8 cellular contexts compared by ENCODE assay signal in the genomic region with DNA sequence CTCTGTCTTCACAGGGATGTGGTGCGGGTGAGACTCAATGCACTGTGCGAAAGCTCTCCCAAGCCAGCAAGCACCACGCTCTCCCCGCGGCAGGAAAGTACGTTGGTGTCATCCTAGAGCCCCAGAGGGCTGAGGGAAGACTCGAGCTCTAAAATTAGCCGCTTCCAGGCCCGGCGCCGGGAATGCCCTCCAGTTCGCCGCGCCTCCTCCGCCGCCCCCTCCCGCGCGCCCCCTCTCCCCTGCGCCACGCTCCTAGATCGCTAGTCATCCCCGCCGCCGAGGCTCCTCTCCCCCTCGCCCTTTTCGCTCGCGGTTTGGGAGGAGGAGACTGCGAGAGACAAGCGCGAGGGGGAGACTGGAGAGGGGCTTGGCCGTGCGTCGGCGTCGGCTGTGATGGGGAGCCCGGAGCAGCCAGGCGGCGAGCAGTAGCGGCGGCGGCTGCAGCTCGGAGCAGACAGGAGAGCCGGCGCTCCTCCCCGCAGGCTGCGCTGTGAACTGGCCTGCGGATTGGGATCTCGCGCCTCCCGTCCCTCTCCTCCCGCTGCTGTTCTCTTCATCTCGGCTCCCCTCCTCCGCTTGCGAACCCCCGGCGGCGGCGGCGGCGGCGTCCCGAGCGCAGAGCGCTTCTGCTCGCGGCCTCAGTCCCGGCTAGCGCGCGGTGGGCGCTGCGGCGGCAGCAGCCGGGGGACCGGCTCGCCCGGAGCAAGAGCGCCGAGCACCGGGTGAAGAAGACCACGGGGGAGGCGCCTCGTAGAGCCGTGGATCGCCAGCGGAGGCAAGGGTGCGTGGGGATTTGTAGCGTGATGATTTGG. TPM values are rescaled to one million over a fixed set of nuclear protein-coding genes. Genes with fewer than 3 reads are reported as not detected.
DNase-seq lines count a peak whose midpoint lies in the region; ATAC-seq and TF ChIP-seq lines count a peak whose summit lies in the region.

A gene (plus strand): TSS at position 425 of the 812 bp plus-strand sequence. CDS start 127,295 bp downstream, outside the sequence.

- peaks cover 6% of the 10 kb centered on the region for H3K4me1 ChIP-seq in NT2/D1 (ENCODE audit: insufficient read depth, insufficient read length)

- peaks cover 26% of the 10 kb centered on the region for H3K4me1 Mint-ChIP-seq in osteocyte (ENCODE audit: unreplicated experiment)
- H3K4me1 Mint-ChIP-seq in T-helper 2 cell treated with Interferon-gamma antibody and Interleukin-4, amounts not matched to agents 5 μg/mL and 100 μg/mL, for 36 hours (ENCODE audit: low read depth) = no peaks in the 10 kb centered on the region

- H3K27me3 Mint-ChIP-seq in osteocyte (ENCODE audit: unreplicated experiment) = peaks cover 12% of the 10 kb centered on the region
- peaks cover 54% of the 10 kb centered on the region for H3K27me3 Mint-ChIP-seq in T-helper 2 cell treated with Interferon-gamma antibody and Interleukin-4, amounts not matched to agents 5 μg/mL and 100 μg/mL, for 36 hours (ENCODE audit: low read depth)

- ATAC-seq in HG02852 (IDR thresholded peaks at IDR 0.05; ENCODE audit: unreplicated experiment) (no peak), HG02870 (IDR thresholded peaks at IDR 0.05; ENCODE audit: unreplicated experiment) (no peak)

- H3K9me3 ChIP-seq in NT2/D1 (ENCODE audit: insufficient read depth, low read length) = 0 out of 2 replicates have a peak, but pooled peaks cover 4% of the 10 kb centered on the region

- DNase-seq in GM10266 (ENCODE audit: extremely low spot score) (peak; percentile 22), NT2/D1 (ENCODE audit: low read depth, low spot score) (no peak), foreskin fibroblast (peak; percentile 29 to 64), osteocyte (ENCODE audit: extremely low spot score, unreplicated experiment) (peak; percentile 87), middle frontal gyrus (ENCODE audit: extremely low spot score, low spot score) (no peak)
- no peak for DNase-seq in T-helper 2 cell treated with Interferon-gamma antibody and Interleukin-4, amounts not matched to agents 5 μg/mL and 100 μg/mL, for 36 hours (ENCODE audit: low spot score)

- peaks cover 29% of the 10 kb centered on the region for H3K27me3 ChIP-seq in NT2/D1 (ENCODE audit: insufficient read depth, insufficient read length)

- peaks cover 8% of the 10 kb centered on the region for H3K9me3 Mint-ChIP-seq in osteocyte (ENCODE audit: unreplicated experiment)
- H3K9me3 Mint-ChIP-seq in T-helper 2 cell treated with Interferon-gamma antibody and Interleukin-4, amounts not matched to agents 5 μg/mL and 100 μg/mL, for 36 hours = no peaks in the 10 kb centered on the region

- peak within 1 kb of the TSS; percentile 56 for H3K27ac Mint-ChIP-seq in osteocyte (ENCODE audit: unreplicated experiment)
- H3K27ac Mint-ChIP-seq in T-helper 2 cell treated with Interferon-gamma antibody and Interleukin-4, amounts not matched to agents 5 μg/mL and 100 μg/mL, for 36 hours = no peak within 1 kb of the TSS

- H3K36me3 ChIP-seq in NT2/D1 (ENCODE audit: insufficient read depth, insufficient read length, low read length) = no peaks in the 10 kb centered on the region

- H3K36me3 Mint-ChIP-seq in osteocyte (ENCODE audit: unreplicated experiment) = peaks cover 5% of the 10 kb centered on the region
- no peaks in the 10 kb centered on the region for H3K36me3 Mint-ChIP-seq in T-helper 2 cell treated with Interferon-gamma antibody and Interleukin-4, amounts not matched to agents 5 μg/mL and 100 μg/mL, for 36 hours (ENCODE audit: low read depth)

- peak within 1 kb of the TSS; percentile 83 for H3K4me3 Mint-ChIP-seq in osteocyte (ENCODE audit: unreplicated experiment)
- no peak within 1 kb of the TSS for H3K4me3 Mint-ChIP-seq in T-helper 2 cell treated with Interferon-gamma antibody and Interleukin-4, amounts not matched to agents 5 μg/mL and 100 μg/mL, for 36 hours

- peak within 1 kb of the TSS; percentile 52 for H3K4me3 ChIP-seq in NT2/D1 (ENCODE audit: insufficient read length, low read depth)
- H3K4me3 ChIP-seq in foreskin fibroblast (ENCODE audit: low read depth in 1 of 2, low read length in 2 of 2) = peak within 1 kb of the TSS; percentile 38 to 49

- peak within 1 kb of the TSS; percentile 85 for H3K9ac ChIP-seq in NT2/D1 (ENCODE audit: insufficient read length, low read depth)

- TF ChIP-seq CTCF in GM10266 (IDR thresholded peaks at IDR 0.05; ENCODE audit: control insufficient read depth, insufficient read depth, low read depth, missing control alignments) = no peak
- TF ChIP-seq CTCF in foreskin fibroblast (IDR thresholded peaks at IDR 0.05; ENCODE audit: low read depth, low read length) = no peak
- no peak for TF ChIP-seq CTCF in osteocyte (IDR thresholded peaks at IDR 0.05)

RNA-seq across cellular contexts. Expression of the gene that starts here (rescaled TPM):
- 12.3 and 13.2 TPM in 2 replicates for total RNA-seq in osteocyte

Comparison
In these comparisons a context has a peak if more than half of its experiments do, and no peak if none do; other contexts are left out.
1. DNase-seq: peak in GM10266 (single experiment), foreskin fibroblast (2 of 2) and osteocyte (single experiment); none in NT2/D1 (single experiment), T-helper 2 cell treated with Interferon-gamma antibody and Interleukin-4, amounts not matched to agents 5 μg/mL and 100 μg/mL, for 36 hours (single experiment) and middle frontal gyrus (single experiment).